ENCODE assay signal across 8 cellular contexts in genomic region chr4:121943941-121944340, GRCh38. TPM values are rescaled to one million over a fixed set of nuclear protein-coding genes. Genes with fewer than 3 reads are reported as not detected.
DNase-seq lines count a peak whose midpoint lies in the region; ATAC-seq, FAIRE-seq and TF ChIP-seq lines count a peak whose summit lies in the region.

No MANE protein-coding gene starts in this region.

- DNase-seq in activated CD8-positive, alpha-beta memory T cell treated with anti-CD3 and anti-CD28 coated beads, Interleukin-2, amount 10 ng/mL, durations not matched to agents 7 days and 5 days, result no peak
- DNase-seq in activated CD8-positive, alpha-beta memory T cell treated with anti-CD3 and anti-CD28 coated beads for 24 hours, result no peak
- DNase-seq in astrocyte (ENCODE audit: low read depth), result no peak
- no peak for DNase-seq in smooth muscle cell (lab: John Stamatoyannopoulos, UW; ENCODE audit: unreplicated experiment)
- no peak for DNase-seq in SK-N-DZ (ENCODE audit: low spot score)
- no peak for DNase-seq in DMS153 (lab: John Stamatoyannopoulos, UW)
- no peak for DNase-seq in transverse colon

- no peak for TF ChIP-seq EP300 in transverse colon (IDR thresholded peaks at IDR 0.05; ENCODE audit: low read depth)

- no peak overlapping the region for H3K27ac ChIP-seq in astrocyte (ENCODE audit: low read depth, low read length)
- no peak overlapping the region for H3K27ac ChIP-seq in smooth muscle cell (ENCODE audit: low read depth)
- H3K27ac ChIP-seq in transverse colon, result no peak overlapping the region

- peak; percentile 23 for TF ChIP-seq CTCF in astrocyte (IDR thresholded peaks at IDR 0.05; ENCODE audit: insufficient read depth, low read depth, low read length)
- peak; percentile 18 for TF ChIP-seq CTCF in smooth muscle cell (IDR thresholded peaks at IDR 0.05; ENCODE audit: borderline replicate concordance, insufficient read depth, poor library complexity, severe bottlenecking)
- TF ChIP-seq CTCF in transverse colon (IDR thresholded peaks at IDR 0.05), result no peak

- no peak overlapping the region for H3K27ac Mint-ChIP-seq in activated CD8-positive, alpha-beta memory T cell treated with anti-CD3 and anti-CD28 coated beads, Interleukin-2, amount 10 ng/mL, durations not matched to agents 7 days and 5 days
- H3K27ac Mint-ChIP-seq in astrocyte (ENCODE audit: unreplicated experiment), result no peak overlapping the region

- H3K4me1 ChIP-seq in astrocyte (ENCODE audit: insufficient read depth, low read length) (no peaks in the 10 kb centered on the region), smooth muscle cell (ENCODE audit: low read depth) (no peaks in the 10 kb centered on the region), transverse colon (no peaks in the 10 kb centered on the region)

- H3K27me3 ChIP-seq in astrocyte (ENCODE audit: insufficient read depth, low read length) (no peaks in the 10 kb centered on the region), smooth muscle cell (ENCODE audit: low read depth) (peaks cover 31% of the 10 kb centered on the region), transverse colon (peaks cover 37% of the 10 kb centered on the region)

- no peak for TF ChIP-seq POLR2A in transverse colon (IDR thresholded peaks at IDR 0.05)

- no peaks in the 10 kb centered on the region for H3F3A ChIP-seq in smooth muscle cell (ENCODE audit: low read depth)

- H4K20me1 ChIP-seq in astrocyte (ENCODE audit: insufficient read depth, low read length) (no peaks in the 10 kb centered on the region), smooth muscle cell (ENCODE audit: low read depth) (no peaks in the 10 kb centered on the region)

- no peaks in the 10 kb centered on the region for H3K36me3 Mint-ChIP-seq in activated CD8-positive, alpha-beta memory T cell treated with anti-CD3 and anti-CD28 coated beads, Interleukin-2, amount 10 ng/mL, durations not matched to agents 7 days and 5 days
- no peaks in the 10 kb centered on the region for H3K36me3 Mint-ChIP-seq in astrocyte (ENCODE audit: low read depth, unreplicated experiment)

- in situ Hi-C loops in transverse colon (cut with MboI; ENCODE audit: low pct_ligation_motif_present in 1 of 4, low pct_unique_long_range_greater_than_20kb in 1 of 4, low sequenced_read_pairs in 3 of 4), result no loop called here

- WGBS in smooth muscle cell (ENCODE audit: low lambda C conversion rate), result 31% methylated on average over 4 of the region's 4 CpGs
- 53 to 66% methylated on average over 4 of the region's 4 CpGs for WGBS in transverse colon (ENCODE audit: low coverage in 1 of 2), 2 donors

- no peak for FAIRE-seq in astrocyte (lab: Jason Lieb, UNC)

- H3K4me3 ChIP-seq in astrocyte (ENCODE audit: insufficient read depth, low read depth, low read length), result no peak overlapping the region
- no peak overlapping the region for H3K4me3 ChIP-seq in smooth muscle cell
- H3K4me3 ChIP-seq in transverse colon, result no peak overlapping the region

- H3K4me3 Mint-ChIP-seq in activated CD8-positive, alpha-beta memory T cell treated with anti-CD3 and anti-CD28 coated beads, Interleukin-2, amount 10 ng/mL, durations not matched to agents 7 days and 5 days, result no peak overlapping the region
- no peak overlapping the region for H3K4me3 Mint-ChIP-seq in astrocyte (ENCODE audit: unreplicated experiment)

- CTCF ChIA-PET in activated CD8-positive, alpha-beta memory T cell treated with anti-CD3 and anti-CD28 coated beads, Interleukin-2, amount 10 ng/mL, durations not matched to agents 7 days and 5 days (lab: Charles Lee), result no interaction called here

- ATAC-seq in activated CD8-positive, alpha-beta memory T cell treated with anti-CD3 and anti-CD28 coated beads, Interleukin-2, amount 10 ng/mL, durations not matched to agents 7 days and 5 days, result peak; percentile 45
- ATAC-seq in HG03103 (IDR thresholded peaks at IDR 0.05; ENCODE audit: low read depth, unreplicated experiment), result peak; percentile 79

- no peaks in the 10 kb centered on the region for H3K36me3 ChIP-seq in astrocyte (ENCODE audit: insufficient read depth, low read length)
- H3K36me3 ChIP-seq in smooth muscle cell (ENCODE audit: low read depth), result no peaks in the 10 kb centered on the region
- H3K36me3 ChIP-seq in transverse colon, result no peaks in the 10 kb centered on the region

- peaks cover 67% of the 10 kb centered on the region for H3K27me3 Mint-ChIP-seq in activated CD8-positive, alpha-beta memory T cell treated with anti-CD3 and anti-CD28 coated beads, Interleukin-2, amount 10 ng/mL, durations not matched to agents 7 days and 5 days
- peaks cover 35% of the 10 kb centered on the region for H3K27me3 Mint-ChIP-seq in astrocyte (ENCODE audit: low read depth, unreplicated experiment)

- H3K9me3 ChIP-seq in astrocyte (ENCODE audit: insufficient read depth, low read depth, low read length) (no peaks in the 10 kb centered on the region), smooth muscle cell (replicated peaks; ENCODE audit: low read depth) (no peaks in the 10 kb centered on the region), transverse colon (no peaks in the 10 kb centered on the region)

- H3K9me3 Mint-ChIP-seq in activated CD8-positive, alpha-beta memory T cell treated with anti-CD3 and anti-CD28 coated beads, Interleukin-2, amount 10 ng/mL, durations not matched to agents 7 days and 5 days (ENCODE audit: low read depth), result no peaks in the 10 kb centered on the region
- no peaks in the 10 kb centered on the region for H3K9me3 Mint-ChIP-seq in astrocyte (ENCODE audit: unreplicated experiment)

- H3K9ac ChIP-seq in astrocyte (ENCODE audit: low read length) (no peak overlapping the region), smooth muscle cell (ENCODE audit: low read depth) (no peak overlapping the region)

- H2AFZ ChIP-seq in astrocyte (ENCODE audit: low read depth, low read length), result no peak overlapping the region
- H2AFZ ChIP-seq in smooth muscle cell (ENCODE audit: low read depth), result no peak overlapping the region

- H3K79me2 ChIP-seq in astrocyte (ENCODE audit: insufficient read depth, low read length), result no peaks in the 10 kb centered on the region
- no peaks in the 10 kb centered on the region for H3K79me2 ChIP-seq in smooth muscle cell (ENCODE audit: low read depth)

- intact Hi-C loops in transverse colon (cut with DNase I; ENCODE audit: low total_unique reads), result no loop called here

- H3K4me1 Mint-ChIP-seq in activated CD8-positive, alpha-beta memory T cell treated with anti-CD3 and anti-CD28 coated beads, Interleukin-2, amount 10 ng/mL, durations not matched to agents 7 days and 5 days, result peaks cover 1% of the 10 kb centered on the region
- peaks cover 2% of the 10 kb centered on the region for H3K4me1 Mint-ChIP-seq in astrocyte (ENCODE audit: low read depth, unreplicated experiment)

- H3K4me2 ChIP-seq in astrocyte (ENCODE audit: low read length), result no peak overlapping the region
- no peak overlapping the region for H3K4me2 ChIP-seq in smooth muscle cell

RNA-seq across cellular contexts. Expression of gene TRPC3, which starts 7.9 kb away (rescaled TPM):
- total RNA-seq in activated CD8-positive, alpha-beta memory T cell treated with anti-CD3 and anti-CD28 coated beads, Interleukin-2, amount 10 ng/mL, durations not matched to agents 7 days and 5 days, result 1 to 10 TPM in 1 of 2 experiments, under 1 TPM in 1; 0.84 to 2.1 TPM
- total RNA-seq in astrocyte (0.07 TPM in 1 of 2 replicates, not detected in the other), smooth muscle cell (0.36 and 1.3 TPM in 2 replicates), transverse colon (1 to 10 TPM in 3 of 4 donors, not detected in 1; 1.1 to 3.4 (median 1.7) TPM)
- 0.17 TPM in 1 of 2 replicates, not detected in the other for polyA plus RNA-seq in smooth muscle cell
- 0.07 TPM in 1 of 2 replicates, not detected in the other for polyA plus RNA-seq in SK-N-DZ (2014; cell fraction: cytosol; rRNA removed)
- polyA plus RNA-seq in SK-N-DZ (2014; cell fraction: nucleus; rRNA removed), result 0.03 and 0.09 TPM in 2 replicates

Comparison
In these comparisons a context has a peak if more than half of its experiments do, and no peak if none do; other contexts are left out.
1. CTCF ChIP-seq: peak in astrocyte (single experiment) and smooth muscle cell (single experiment); none in transverse colon (0 of 5).